8 cellular contexts compared by ENCODE assay signal in genomic region chr19:50329146-50329925, GRCh38. TPM values are rescaled to one million over a fixed set of nuclear protein-coding genes. Genes with fewer than 3 reads are reported as not detected.
DNase-seq lines count a peak whose midpoint lies in the region; ATAC-seq and TF ChIP-seq lines count a peak whose summit lies in the region.

TSS of gene KCNC3 (minus strand) at chr19:50329377. CDS start at chr19:50329082, 295 bp downstream.

- CTCF ChIA-PET in Panc1 (lab: Charles Lee): interaction anchor here (0.5 to 1.5 kb wide), 3 partner anchors 13 to 1349 kb away, joined by 5 to 10 read pairs (median 8); no protein-coding TSS in a partner anchor

- no peaks in the 10 kb centered on the region for H3K27me3 ChIP-seq in Panc1 (ENCODE audit: control insufficient read depth, insufficient read depth, low read length)

- H3K9me3 Mint-ChIP-seq in nephron progenitor cell: peaks cover 21% of the 10 kb centered on the region

- H3K27ac ChIP-seq in Panc1 (ENCODE audit: low read length): peak within 1 kb of the TSS; percentile 71

- peaks cover 71% of the 10 kb centered on the region for H3K4me1 Mint-ChIP-seq in nephron progenitor cell

- ATAC-seq in GM21367 (IDR thresholded peaks at IDR 0.05; ENCODE audit: unreplicated experiment) (peak; percentile 32), Panc1 (peak; percentile 78)
- peak; percentile 62 for ATAC-seq in stimulated activated naive CD8-positive, alpha-beta T cell treated with anti-CD3 and anti-CD28 coated beads, Interleukin-15, Interleukin-2, amounts not matched to agents 100 U/mL and 50 U/mL, for 24 hours

- peak within 1 kb of the TSS; percentile 93 for H3K4me3 Mint-ChIP-seq in nephron progenitor cell

- peaks cover 36% of the 10 kb centered on the region for H3K27me3 Mint-ChIP-seq in nephron progenitor cell (ENCODE audit: low read depth, poor library complexity)

- BruUV-seq in Panc1 (replicated peaks; lab: Mats Ljungman, UMichigan): no TSS peak

- intact Hi-C loops in Panc1 (cut with micrococcal nuclease; ENCODE audit: unreplicated experiment): no loop called here

- H3K4me3 ChIP-seq in Panc1 (ENCODE audit: low read depth in 2 of 2, low read length in 2 of 2): peak within 1 kb of the TSS; percentile 49 to 63

- DNase-seq in COLO829 (ENCODE audit: low spot score) (peak; percentile 99), HuH-7 (ENCODE audit: low spot score) (peak; percentile 94), Panc1 (ENCODE audit: low read depth, low spot score) (peak; percentile 92), fibroblast of the conjunctiva (ENCODE audit: low read depth) (peak; percentile 89), nephron progenitor cell (peak; percentile 100)
- DNase-seq in activated effector memory CD4-positive, alpha-beta T cell treated with anti-CD3 and anti-CD28 coated beads, Interleukin-2, amount 50 U/mL, for 16 hours: peak; percentile 98
- DNase-seq in stimulated activated naive CD8-positive, alpha-beta T cell treated with anti-CD3 and anti-CD28 coated beads, Interleukin-15, Interleukin-2, amounts not matched to agents 100 U/mL and 50 U/mL, for 24 hours: peak; percentile 94

- POLR2A ChIA-PET in Panc1 (lab: Charles Lee): interaction anchor here (0.6 to 1.2 kb wide), 5 partner anchors 9 to 364 kb away, joined by 5 to 10 read pairs (median 5); no protein-coding TSS in a partner anchor

- H3K27ac Mint-ChIP-seq in nephron progenitor cell: peak within 1 kb of the TSS; percentile 99

- no peaks in the 10 kb centered on the region for H3K36me3 ChIP-seq in Panc1 (ENCODE audit: control insufficient read depth, insufficient read depth, low read length)

- H3K4me1 ChIP-seq in Panc1 (ENCODE audit: control insufficient read depth, insufficient read depth, low read length): peaks cover 12% of the 10 kb centered on the region

- H3K36me3 Mint-ChIP-seq in nephron progenitor cell (ENCODE audit: low read depth): peaks cover 5% of the 10 kb centered on the region

- in situ Hi-C loops in Panc1 (cut with HindIII; ENCODE audit: low pct_unique_long_range_greater_than_20kb, low sequenced_read_pairs): no loop called here

- no peaks in the 10 kb centered on the region for H3K9me3 ChIP-seq in Panc1 (ENCODE audit: control insufficient read depth, insufficient read depth, low read depth, low read length)

- no peak for TF ChIP-seq CTCF in Panc1 (IDR thresholded peaks at IDR 0.05)
- no peak for TF ChIP-seq CTCF in nephron progenitor cell (IDR thresholded peaks at IDR 0.05)

RNA-seq across cellular contexts. Expression of gene KCNC3, which starts in this region (rescaled TPM):
- total RNA-seq in Panc1 (2021; ENCODE audit: unreplicated experiment): 10.8 TPM
- polyA plus RNA-seq in Panc1 (2012; ENCODE audit: insufficient read length): 13.8 TPM

Comparison
In these comparisons a context has a peak if more than half of its experiments do, and no peak if none do; other contexts are left out.
1. Peak in every context shown above with its lines: DNase-seq, ATAC-seq, H3K4me3 ChIP-seq and H3K27ac ChIP-seq.